10 cellular contexts compared by ENCODE assay signal in genomic region chr18:6363216-6363615, GRCh38. TPM values are rescaled to one million over a fixed set of nuclear protein-coding genes. Genes with fewer than 3 reads are reported as not detected.
DNase-seq lines count a peak whose midpoint lies in the region; ATAC-seq lines count a peak whose summit lies in the region.
"Had no signal": no experiment of that assay in that cellular context is flagged by ENCODE, and none has a peak within 500 bp of the region (broad histone marks: within the 10 kb centered on the region; RNA-seq: fewer than 3 reads in every experiment).

No MANE protein-coding gene starts in this region.

- no peaks in the 10 kb centered on the region for H3K36me3 Mint-ChIP-seq in activated T-helper 1 cell treated with anti-CD3 and anti-CD28 coated beads, Interleukin-12 subunit alpha, Interleukin-12 subunit beta, Interleukin-2, Interleukin-4 antibody, amounts not matched to agents 30 ng/mL and 10 ng/mL and 1 ng/mL, durations not matched to agents 14 hours and 24 hours and 36 hours (ENCODE audit: low read depth)

- H3K27me3 Mint-ChIP-seq in activated T-helper 1 cell treated with anti-CD3 and anti-CD28 coated beads, Interleukin-12 subunit alpha, Interleukin-12 subunit beta, Interleukin-2, Interleukin-4 antibody, amounts not matched to agents 30 ng/mL and 10 ng/mL and 1 ng/mL, durations not matched to agents 14 hours and 24 hours and 36 hours (ENCODE audit: insufficient read depth) = no peaks in the 10 kb centered on the region

- H3K4me3 Mint-ChIP-seq in activated T-helper 1 cell treated with anti-CD3 and anti-CD28 coated beads, Interleukin-12 subunit alpha, Interleukin-12 subunit beta, Interleukin-2, Interleukin-4 antibody, amounts not matched to agents 30 ng/mL and 10 ng/mL and 1 ng/mL, durations not matched to agents 14 hours and 24 hours and 36 hours = no peak overlapping the region

- H3K27me3 ChIP-seq in ACC112 (ENCODE audit: insufficient read depth, low read length) (peaks cover 6% of the 10 kb centered on the region), trophoblast cell (ENCODE audit: insufficient read depth, low read length) (no peaks in the 10 kb centered on the region)
- H3K27me3 ChIP-seq: stomach had no signal

- no peak for DNase-seq in OCI-M2 (lab: John Stamatoyannopoulos, UW; ENCODE audit: unreplicated experiment)
- no peak for DNase-seq in mucosa of gallbladder (ENCODE audit: low spot score)
- no peak for DNase-seq in activated T-helper 1 cell treated with anti-CD3 and anti-CD28 coated beads, Interleukin-12 subunit alpha, Interleukin-12 subunit beta, Interleukin-2, Interleukin-4 antibody, amounts not matched to agents 30 ng/mL and 10 ng/mL and 1 ng/mL, durations not matched to agents 14 hours and 24 hours and 36 hours (ENCODE audit: low spot score)
- no peak for DNase-seq in trophoblast cell
- DNase-seq: NCI-H774, stomach had no signal

- H3K4me1 ChIP-seq in ACC112 (ENCODE audit: control insufficient read depth, insufficient read depth, low read length, unreplicated experiment) = no peaks in the 10 kb centered on the region
- H3K4me1 ChIP-seq in trophoblast cell (ENCODE audit: control insufficient read depth in 1 of 2, insufficient read depth in 2 of 2, low read length in 2 of 2) = peaks cover 0 to 2% of the 10 kb centered on the region in 2 experiments

- peak overlapping the region; percentile 71 for H3K4me3 ChIP-seq in ACC112 (ENCODE audit: low read depth, low read length)
- no peak overlapping the region for H3K4me3 ChIP-seq in trophoblast cell (ENCODE audit: low read depth, low read length)
- H3K4me3 ChIP-seq: stomach had no signal

- H2AK5ac ChIP-seq in trophoblast cell (ENCODE audit: low read length) = no peak overlapping the region

- WGBS in trophoblast cell (ENCODE audit: extremely low coverage, insufficient coverage, insufficient read length) = no CpG with 5 or more reads among the region's 7 CpGs

- H3K23ac ChIP-seq in trophoblast cell (ENCODE audit: low read length) = no peak overlapping the region

- no peaks in the 10 kb centered on the region for H3K79me2 ChIP-seq in ACC112 (ENCODE audit: control insufficient read depth, insufficient read depth, low read length, unreplicated experiment)
- H3K79me2 ChIP-seq in trophoblast cell (ENCODE audit: control insufficient read depth, insufficient read depth, low read length, poor library complexity) = no peaks in the 10 kb centered on the region

- no peak overlapping the region for H4K12ac ChIP-seq in trophoblast cell (ENCODE audit: low read depth, low read length)

- H3K4me1 Mint-ChIP-seq in activated T-helper 1 cell treated with anti-CD3 and anti-CD28 coated beads, Interleukin-12 subunit alpha, Interleukin-12 subunit beta, Interleukin-2, Interleukin-4 antibody, amounts not matched to agents 30 ng/mL and 10 ng/mL and 1 ng/mL, durations not matched to agents 14 hours and 24 hours and 36 hours (ENCODE audit: low read depth) = no peaks in the 10 kb centered on the region

- H3K9me3 ChIP-seq in trophoblast cell (ENCODE audit: insufficient read depth, low read depth, low read length) = no peaks in the 10 kb centered on the region
- H3K9me3 ChIP-seq: stomach had no signal

- H3K9ac ChIP-seq in trophoblast cell (ENCODE audit: low read length) = no peak overlapping the region

- no peak overlapping the region for H3K4ac ChIP-seq in trophoblast cell (ENCODE audit: low read depth, low read length)

- H3K18ac ChIP-seq in trophoblast cell (ENCODE audit: low read length) = no peak overlapping the region

- H3K79me1 ChIP-seq in trophoblast cell (ENCODE audit: low read length) = no peaks in the 10 kb centered on the region

- H3K14ac ChIP-seq in trophoblast cell (ENCODE audit: low read length) = no peak overlapping the region

- H3K27ac ChIP-seq in ACC112 (ENCODE audit: low read depth, low read length) (no peak overlapping the region), trophoblast cell (ENCODE audit: low read depth, low read length) (no peak overlapping the region)
- H3K27ac ChIP-seq: stomach had no signal

- no peak overlapping the region for H4K8ac ChIP-seq in trophoblast cell (ENCODE audit: low read depth, low read length)

- H4K91ac ChIP-seq in trophoblast cell (ENCODE audit: low read depth, low read length) = no peak overlapping the region

- no peak overlapping the region for H2BK120ac ChIP-seq in trophoblast cell (ENCODE audit: insufficient read depth, low read length, poor library complexity)

- peak; percentile 73 for ATAC-seq in GM18907 (IDR thresholded peaks at IDR 0.05; ENCODE audit: unreplicated experiment)
- peak; percentile 79 for ATAC-seq in HG02571 (IDR thresholded peaks at IDR 0.05; ENCODE audit: unreplicated experiment)
- peak; percentile 56 for ATAC-seq in HG03457 (IDR thresholded peaks at IDR 0.05; ENCODE audit: unreplicated experiment)

- no peak overlapping the region for H2BK5ac ChIP-seq in trophoblast cell (ENCODE audit: low read depth, low read length, poor library complexity)

- H2BK12ac ChIP-seq in trophoblast cell (ENCODE audit: low read length) = no peak overlapping the region

- H3K4me2 ChIP-seq in trophoblast cell (ENCODE audit: low read length) = no peak overlapping the region

- intact Hi-C loops in activated T-helper 1 cell treated with anti-CD3 and anti-CD28 coated beads, Interleukin-12 subunit alpha, Interleukin-12 subunit beta, Interleukin-2, Interleukin-4 antibody, amounts not matched to agents 30 ng/mL and 10 ng/mL and 1 ng/mL, durations not matched to agents 14 hours and 24 hours and 36 hours (cut with micrococcal nuclease) = no loop called here

- peaks cover 6% of the 10 kb centered on the region for H3K9me3 Mint-ChIP-seq in activated T-helper 1 cell treated with anti-CD3 and anti-CD28 coated beads, Interleukin-12 subunit alpha, Interleukin-12 subunit beta, Interleukin-2, Interleukin-4 antibody, amounts not matched to agents 30 ng/mL and 10 ng/mL and 1 ng/mL, durations not matched to agents 14 hours and 24 hours and 36 hours

- H3K36me3 ChIP-seq in ACC112 (ENCODE audit: insufficient read depth, low read length) = no peaks in the 10 kb centered on the region
- no peaks in the 10 kb centered on the region for H3K36me3 ChIP-seq in trophoblast cell (ENCODE audit: control insufficient read depth in 1 of 2, insufficient read depth in 2 of 2, low read length in 2 of 2)
- H3K36me3 ChIP-seq: stomach had no signal

- no peak overlapping the region for H2AFZ ChIP-seq in ACC112 (ENCODE audit: low read length, unreplicated experiment)
- no peak overlapping the region for H2AFZ ChIP-seq in trophoblast cell (ENCODE audit: insufficient read depth, low read length, poor library complexity)

- no peak overlapping the region for H3K27ac Mint-ChIP-seq in activated T-helper 1 cell treated with anti-CD3 and anti-CD28 coated beads, Interleukin-12 subunit alpha, Interleukin-12 subunit beta, Interleukin-2, Interleukin-4 antibody, amounts not matched to agents 30 ng/mL and 10 ng/mL and 1 ng/mL, durations not matched to agents 14 hours and 24 hours and 36 hours

RNA-seq across cellular contexts. Expression of gene L3MBTL4, which starts 51.5 kb away (rescaled TPM):
- total RNA-seq in mucosa of gallbladder = 16.1 TPM
- total RNA-seq in activated T-helper 1 cell treated with anti-CD3 and anti-CD28 coated beads, Interleukin-12 subunit alpha, Interleukin-12 subunit beta, Interleukin-2, Interleukin-4 antibody, amounts not matched to agents 30 ng/mL and 10 ng/mL and 1 ng/mL, durations not matched to agents 14 hours and 24 hours and 36 hours = 0.26 and 0.29 TPM in 2 replicates
- 0.15 and 0.19 TPM in 2 replicates for polyA plus RNA-seq in trophoblast cell (2013)

Comparison
In these comparisons a context has a peak if more than half of its experiments do, and no peak if none do; other contexts are left out.
1. RNA of gene L3MBTL4, which starts 51.5 kb away (total RNA-seq): 16.1 TPM in mucosa of gallbladder (single experiment); 0.26 to 0.29 TPM in activated T-helper 1 cell treated with anti-CD3 and anti-CD28 coated beads, Interleukin-12 subunit alpha, Interleukin-12 subunit beta, Interleukin-2, Interleukin-4 antibody, amounts not matched to agents 30 ng/mL and 10 ng/mL and 1 ng/mL, durations not matched to agents 14 hours and 24 hours and 36 hours; every median in the first group is over 10 times any median in the second.
2. Peak in every context shown above with its lines, with median percentiles within 50 percentile points of each other: ATAC-seq.